Comparison of ENCODE assay signal across 8 cellular contexts in genomic region chr4:185211035-185211434, GRCh38. TPM values are rescaled to one million over a fixed set of nuclear protein-coding genes. Genes with fewer than 3 reads are reported as not detected.
A peak's percentile ranks its signal among the peaks of the same experiment; 100 is the strongest.
DNase-seq lines count a peak whose midpoint lies in the region; ATAC-seq and TF ChIP-seq lines count a peak whose summit lies in the region.

No MANE protein-coding gene starts in this region.

- DNase-seq in A673 (ENCODE audit: low spot score) (no peak), MCF 10A (ENCODE audit: unreplicated experiment) (no peak)
- DNase-seq in stimulated activated CD8-positive, alpha-beta memory T cell treated with anti-CD3 and anti-CD28 coated beads, Interleukin-4, amount 100 ng/mL, for 48 hours: no peak
- no peak for DNase-seq in activated CD4-positive, alpha-beta T cell treated with anti-CD3 and anti-CD28 coated beads for 1 hour
- no peak for DNase-seq in activated CD8-positive, alpha-beta memory T cell treated with anti-CD3 and anti-CD28 coated beads, Interleukin-2, amount 50 U/mL, for 48 hours

- H3K36me3 Mint-ChIP-seq in MCF 10A (ENCODE audit: insufficient read depth, unreplicated experiment): peaks cover 7% of the 10 kb centered on the region

- TF ChIP-seq CTCF in A673 (conservative IDR thresholded peaks at IDR 0.05; ENCODE audit: low read depth, low read length) (no peak), HEK293 (tag by site-specific recombination; IDR thresholded peaks at IDR 0.05) (no peak), MCF 10A (IDR thresholded peaks at IDR 0.05; ENCODE audit: unreplicated experiment) (no peak)

- no peak for ATAC-seq in GM18858 (IDR thresholded peaks at IDR 0.05; ENCODE audit: unreplicated experiment)

- BruUV-seq in A673 (replicated peaks; lab: Mats Ljungman, UMichigan) (TSS peak; percentile 39), MCF 10A (replicated peaks; lab: Mats Ljungman, UMichigan) (TSS peak; percentile 47)

- CTCF ChIA-PET in A673 (lab: Charles Lee): no interaction called here
- CTCF ChIA-PET in HEK293 (lab: Yijun Ruan, JAX): no interaction called here
- CTCF ChIA-PET in MCF 10A (lab: Yijun Ruan, JAX): no interaction called here

- peak overlapping the region; percentile 58 to 74 for H3K9ac ChIP-seq in mucosa of rectum (ENCODE audit: low read depth in 1 of 2, low read length in 2 of 2)

- no peak overlapping the region for H3K27ac ChIP-seq in A673 (ENCODE audit: low read depth, low read length, poor library complexity, severe bottlenecking)
- no peak overlapping the region for H3K27ac ChIP-seq in HEK293 (ENCODE audit: extremely low read depth, low read depth, low read length)
- H3K27ac ChIP-seq in mucosa of rectum (ENCODE audit: low read depth in 2 of 2, low read length in 2 of 2): peak overlapping the region in 1 of 2 donors; percentile 70

- peaks cover 12% of the 10 kb centered on the region for H3K4me1 Mint-ChIP-seq in MCF 10A (ENCODE audit: insufficient read depth, unreplicated experiment)

- H3K36me3 ChIP-seq in A673 (ENCODE audit: insufficient read depth, low read length, poor library complexity, severe bottlenecking): no peaks in the 10 kb centered on the region
- no peaks in the 10 kb centered on the region for H3K36me3 ChIP-seq in HEK293 (ENCODE audit: control insufficient read depth in 2 of 2, insufficient read depth in 1 of 2, low read length in 2 of 2)
- H3K36me3 ChIP-seq in mucosa of rectum (ENCODE audit: control insufficient read depth in 2 of 2, insufficient read depth in 2 of 2, low read length in 2 of 2): no peaks in the 10 kb centered on the region

- H3K4me3 ChIP-seq in A673 (ENCODE audit: low read depth, low read length, poor library complexity, severe bottlenecking) (peak overlapping the region; percentile 69), HEK293 (ENCODE audit: low read depth, low read length) (peak overlapping the region; percentile 74), mucosa of rectum (ENCODE audit: low read length in 2 of 2) (peak overlapping the region; percentile 81 to 85)

- H3K27ac Mint-ChIP-seq in MCF 10A (ENCODE audit: low read depth, unreplicated experiment): peak overlapping the region; percentile 79

- no peaks in the 10 kb centered on the region for H3K27me3 Mint-ChIP-seq in MCF 10A (ENCODE audit: insufficient read depth, unreplicated experiment)

- POLR2A ChIA-PET in A673 (lab: Charles Lee; ENCODE audit: low non-redundant PET) (no interaction called here), HEK293 (lab: Yijun Ruan, JAX) (no interaction called here), MCF 10A (lab: Yijun Ruan, JAX) (interaction anchor here (0.7 to 1.3 kb wide), 2 partner anchors 33 to 47 kb away, joined by 3 read pairs; no protein-coding TSS in a partner anchor)

- H3K27me3 ChIP-seq in A673 (replicated peaks; ENCODE audit: insufficient read depth, low read depth, low read length, poor library complexity): peaks cover 17% of the 10 kb centered on the region
- no peaks in the 10 kb centered on the region for H3K27me3 ChIP-seq in mucosa of rectum (ENCODE audit: control insufficient read depth in 2 of 2, insufficient read depth in 2 of 2, low read length in 2 of 2)

- H3K9me3 ChIP-seq in A673 (ENCODE audit: low read depth, low read length, poor library complexity, severe bottlenecking) (no peaks in the 10 kb centered on the region), HEK293 (ENCODE audit: control insufficient read depth, insufficient read depth, low read depth, low read length) (no peaks in the 10 kb centered on the region), mucosa of rectum (ENCODE audit: control insufficient read depth in 2 of 2, low read length in 2 of 2) (no peaks in the 10 kb centered on the region)

- H3K4me3 Mint-ChIP-seq in MCF 10A (ENCODE audit: unreplicated experiment): peak overlapping the region; percentile 72

- H3K9me3 Mint-ChIP-seq in MCF 10A (ENCODE audit: unreplicated experiment): no peaks in the 10 kb centered on the region

- intact Hi-C loops in A673 (cut with micrococcal nuclease; ENCODE audit: unreplicated experiment): loop anchor here (2.0 kb wide), 1 partner anchor 170 kb away; no protein-coding TSS in a partner anchor
- intact Hi-C loops in MCF 10A (cut with micrococcal nuclease): no loop called here

- H3K4me1 ChIP-seq in A673 (ENCODE audit: insufficient read depth, low read length, poor library complexity, severe bottlenecking): peaks cover 22% of the 10 kb centered on the region
- peaks cover 2% of the 10 kb centered on the region; the same call in 1 of the 2 replicates for H3K4me1 ChIP-seq in HEK293 (ENCODE audit: control insufficient read depth, insufficient read depth, low read length)
- H3K4me1 ChIP-seq in mucosa of rectum (ENCODE audit: control insufficient read depth in 2 of 2, insufficient read depth in 2 of 2, low read length in 2 of 2): peaks cover 4 to 8% of the 10 kb centered on the region in 2 donors

TF ChIP-seq in HEK293, 187 proteins besides CTCF, POLR2A, EP300 and RAD21:
- TF ChIP-seq ZFHX2 (tag by site-specific recombination; conservative IDR thresholded peaks at IDR 0.05) (no peak), KLF1 (tag by site-specific recombination; IDR thresholded peaks at IDR 0.05) (no peak), FEZF1 (tag by site-specific recombination; IDR thresholded peaks at IDR 0.05) (no peak), ZNF639 (tag by site-specific recombination; IDR thresholded peaks at IDR 0.05) (no peak), ZNF223 (tag by site-specific recombination; IDR thresholded peaks at IDR 0.05) (no peak), MEIS1 (CRISPR knock-in tag; IDR thresholded peaks at IDR 0.05; ENCODE audit: borderline replicate concordance) (no peak), ZNF629 (tag by site-specific recombination; IDR thresholded peaks at IDR 0.05) (no peak), ZBTB17 (tag by site-specific recombination; IDR thresholded peaks at IDR 0.05) (no peak), GLI2 (tag by site-specific recombination; IDR thresholded peaks at IDR 0.05; ENCODE audit: borderline replicate concordance, low read depth) (no peak), ZNF558 (tag by site-specific recombination; IDR thresholded peaks at IDR 0.05) (no peak), ZNF416 (tag by site-specific recombination; IDR thresholded peaks at IDR 0.05) (no peak), ZNF624 (tag by site-specific recombination; IDR thresholded peaks at IDR 0.05) (no peak), ZNF513 (tag by site-specific recombination; IDR thresholded peaks at IDR 0.05) (no peak), SCRT1 (tag by site-specific recombination; IDR thresholded peaks at IDR 0.05; ENCODE audit: borderline replicate concordance) (no peak)

RNA-seq across cellular contexts. Expression of gene SNX25, which starts 1.6 kb away (rescaled TPM):
- total RNA-seq in A673 (2021) (3.5 and 5.8 TPM in 2 replicates), MCF 10A (2022) (10.5 and 14.4 TPM in 2 replicates)

RNA-seq across cellular contexts. Expression of gene CFAP97, which starts 7.2 kb away (rescaled TPM):
- 28.9 and 35.1 TPM in 2 replicates for total RNA-seq in A673 (2021)
- total RNA-seq in MCF 10A (2022): 80.2 and 95.0 TPM in 2 replicates
